In genomic region chr2:52881606-52882005, GRCh38 we compare ENCODE assay signal across 1 cellular context.
TF ChIP-seq lines count a peak whose summit lies in the region.

No MANE protein-coding gene starts in this region.

TF ChIP-seq in HCT116, 20 proteins besides CTCF, POLR2A, EP300 and RAD21 (continued from another document):
- TF ChIP-seq ZBTB33 (IDR thresholded peaks at IDR 0.05; ENCODE audit: extremely low read depth, insufficient replicate concordance, low read length) = no peak
- TF ChIP-seq TCF7L2 (IDR thresholded peaks at IDR 0.05; ENCODE audit: borderline replicate concordance, extremely low read depth, insufficient read depth, insufficient read length) = no peak
TF ChIP-seq in HCT116: peak in this region for 5.
